ENCODE assay signal across 8 cellular contexts in genomic region chr10:97849101-97849490, GRCh38. TPM values are rescaled to one million over a fixed set of nuclear protein-coding genes. Genes with fewer than 3 reads are reported as not detected.
DNase-seq lines count a peak whose midpoint lies in the region; ATAC-seq and TF ChIP-seq lines count a peak whose summit lies in the region.

No MANE protein-coding gene starts in this region.

- peak overlapping the region; percentile 89 for H3K27ac Mint-ChIP-seq in activated naive CD8-positive, alpha-beta T cell treated with anti-CD3 and anti-CD28 coated beads, Interleukin-2, amount 10 ng/mL, durations not matched to agents 7 days and 5 days
- peak overlapping the region; percentile 35 to 94 (median 77) for H3K27ac Mint-ChIP-seq in naive thymus-derived CD8-positive, alpha-beta T cell

- TF ChIP-seq CTCF in omental fat pad (IDR thresholded peaks at IDR 0.05) = no peak

- H3K27me3 Mint-ChIP-seq in activated naive CD8-positive, alpha-beta T cell treated with anti-CD3 and anti-CD28 coated beads, Interleukin-2, amount 10 ng/mL, durations not matched to agents 7 days and 5 days = no peaks in the 10 kb centered on the region
- H3K27me3 Mint-ChIP-seq in naive thymus-derived CD8-positive, alpha-beta T cell = peaks cover 0 to 5% (median 0%) of the 10 kb centered on the region in 5 donors

- peak overlapping the region; percentile 88 for H3K4me3 Mint-ChIP-seq in activated naive CD8-positive, alpha-beta T cell treated with anti-CD3 and anti-CD28 coated beads, Interleukin-2, amount 10 ng/mL, durations not matched to agents 7 days and 5 days
- peak overlapping the region; percentile 78 to 95 (median 89) for H3K4me3 Mint-ChIP-seq in naive thymus-derived CD8-positive, alpha-beta T cell

- DNase-seq in DMS53 treated with DMSO at 0.1 percent for 48 hours (lab: John Stamatoyannopoulos, UW; ENCODE audit: unreplicated experiment) = peak; percentile 99
- peak; percentile 79 for DNase-seq in NCI-H146 treated with DMSO at 0.1 percent for 48 hours (lab: John Stamatoyannopoulos, UW; ENCODE audit: unreplicated experiment)
- no peak for DNase-seq in activated naive CD8-positive, alpha-beta T cell treated with anti-CD3 and anti-CD28 coated beads, Interleukin-2, amount 10 ng/mL, durations not matched to agents 7 days and 5 days
- DNase-seq in naive thymus-derived CD8-positive, alpha-beta T cell = peak in 2 of 10 donors; percentile 19 to 24
- no peak for DNase-seq in omental fat pad (ENCODE audit: low spot score)
- DNase-seq in iPS-NIHi11 (ENCODE audit: low spot score) = no peak
- DNase-seq in stimulated activated CD4-positive, alpha-beta T cell treated with anti-CD3 and anti-CD28 coated beads, Interleukin-1b, Interleukin-23, amount 100 ng/mL, for 48 hours = no peak

- no peaks in the 10 kb centered on the region for H3K9me3 Mint-ChIP-seq in activated naive CD8-positive, alpha-beta T cell treated with anti-CD3 and anti-CD28 coated beads, Interleukin-2, amount 10 ng/mL, durations not matched to agents 7 days and 5 days
- peaks cover 0 to under 1% (median 0%) of the 10 kb centered on the region in 9 donors for H3K9me3 Mint-ChIP-seq in naive thymus-derived CD8-positive, alpha-beta T cell

- peaks cover 34% of the 10 kb centered on the region for H3K4me1 Mint-ChIP-seq in activated naive CD8-positive, alpha-beta T cell treated with anti-CD3 and anti-CD28 coated beads, Interleukin-2, amount 10 ng/mL, durations not matched to agents 7 days and 5 days
- peaks cover 31 to 41% (median 38%) of the 10 kb centered on the region in 4 donors for H3K4me1 Mint-ChIP-seq in naive thymus-derived CD8-positive, alpha-beta T cell

- ATAC-seq in activated naive CD8-positive, alpha-beta T cell treated with anti-CD3 and anti-CD28 coated beads, Interleukin-2, amount 10 ng/mL, durations not matched to agents 7 days and 5 days (ENCODE audit: low read depth) = peak; percentile 16
- ATAC-seq in naive thymus-derived CD8-positive, alpha-beta T cell = peak; percentile 11 to 19
- no peak for ATAC-seq in HG03159 (IDR thresholded peaks at IDR 0.05; ENCODE audit: unreplicated experiment)
- ATAC-seq in omental fat pad (ENCODE audit: low FRiP score) = no peak

- H3K36me3 Mint-ChIP-seq in activated naive CD8-positive, alpha-beta T cell treated with anti-CD3 and anti-CD28 coated beads, Interleukin-2, amount 10 ng/mL, durations not matched to agents 7 days and 5 days = peaks cover 13% of the 10 kb centered on the region
- H3K36me3 Mint-ChIP-seq in naive thymus-derived CD8-positive, alpha-beta T cell = no peaks in the 10 kb centered on the region

- POLR2A ChIA-PET in activated naive CD8-positive, alpha-beta T cell treated with anti-CD3 and anti-CD28 coated beads, Interleukin-2, amount 10 ng/mL, durations not matched to agents 7 days and 5 days (lab: Charles Lee) = interaction anchor here (1.1 to 5.6 kb wide), 12 partner anchors 9 to 67 kb away, joined by 3 to 48 read pairs (median 6); no protein-coding TSS in a partner anchor
- POLR2A ChIA-PET in naive thymus-derived CD8-positive, alpha-beta T cell (lab: Charles Lee) = interaction anchor here (0.6 to 4.2 kb wide), 14 partner anchors 13 to 112 kb away, joined by 3 to 30 read pairs (median 4); partner anchors contain the start of gene ZFYVE27

RNA-seq across cellular contexts. Expression of gene GOLGA7B, which starts 0.5 kb away (rescaled TPM):
- 10 to 100 TPM; 10.8 to 12.0 TPM for total RNA-seq in activated naive CD8-positive, alpha-beta T cell treated with anti-CD3 and anti-CD28 coated beads, Interleukin-2, amount 10 ng/mL, durations not matched to agents 7 days and 5 days
- total RNA-seq in naive thymus-derived CD8-positive, alpha-beta T cell = 1 to 10 TPM; 5.5 to 8.1 TPM
- polyA plus RNA-seq in naive thymus-derived CD8-positive, alpha-beta T cell = under 1 TPM; 0.35 to 0.61 (median 0.44) TPM
- total RNA-seq in omental fat pad = 1 to 10 TPM in 1 of 4 donors, under 1 TPM in 3; 0.19 to 1.6 (median 0.57) TPM

Comparison
In these comparisons a context has a peak if more than half of its experiments do, and no peak if none do; other contexts are left out.
1. DNase-seq: peak in DMS53 treated with DMSO at 0.1 percent for 48 hours (single experiment) and NCI-H146 treated with DMSO at 0.1 percent for 48 hours (single experiment); none in activated naive CD8-positive, alpha-beta T cell treated with anti-CD3 and anti-CD28 coated beads, Interleukin-2, amount 10 ng/mL, durations not matched to agents 7 days and 5 days (single experiment), omental fat pad (single experiment), iPS-NIHi11 (single experiment) and stimulated activated CD4-positive, alpha-beta T cell treated with anti-CD3 and anti-CD28 coated beads, Interleukin-1b, Interleukin-23, amount 100 ng/mL, for 48 hours (single experiment).
2. ATAC-seq: peak in activated naive CD8-positive, alpha-beta T cell treated with anti-CD3 and anti-CD28 coated beads, Interleukin-2, amount 10 ng/mL, durations not matched to agents 7 days and 5 days (single experiment) and naive thymus-derived CD8-positive, alpha-beta T cell (2 of 2); none in HG03159 (single experiment) and omental fat pad (single experiment).